17 cellular contexts compared by ENCODE assay signal in the genomic region with DNA sequence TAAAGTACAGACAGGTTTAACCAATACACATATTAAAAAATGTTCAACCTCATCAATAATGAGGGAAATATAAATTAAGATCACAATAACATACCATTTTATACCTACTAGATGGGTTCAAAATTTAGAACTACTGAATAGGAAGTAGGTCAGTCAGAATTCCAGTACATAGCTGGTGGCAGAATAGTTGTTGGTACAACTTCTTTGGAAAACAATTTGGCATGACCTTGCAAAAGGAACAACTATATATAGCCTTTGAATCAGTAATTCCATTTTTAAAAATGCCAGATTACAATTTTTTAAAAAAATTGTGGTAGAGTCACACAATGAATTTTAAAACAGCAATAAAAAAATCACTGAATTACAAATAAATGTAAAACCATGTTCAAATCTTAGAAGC.
A peak's percentile ranks its signal among the peaks of the same experiment; 100 is the strongest.
DNase-seq lines count a peak whose midpoint lies in the region; ATAC-seq and TF ChIP-seq lines count a peak whose summit lies in the region.
"Had no signal": no experiment of that assay in that cellular context is flagged by ENCODE, and none has a peak within 500 bp of the region (broad histone marks: within the 10 kb centered on the region; RNA-seq: fewer than 3 reads in every experiment).

No MANE protein-coding gene starts in this region.

- TF ChIP-seq CTCF in right atrium auricular region (IDR thresholded peaks at IDR 0.05): no peak
- no peak for TF ChIP-seq CTCF in 22Rv1 (IDR thresholded peaks at IDR 0.05)
- no peak for TF ChIP-seq CTCF in ascending aorta (IDR thresholded peaks at IDR 0.05)
- TF ChIP-seq CTCF in thoracic aorta (IDR thresholded peaks at IDR 0.05): no peak

- H3K27me3 ChIP-seq in right atrium auricular region (no peaks in the 10 kb centered on the region), ascending aorta (no peaks in the 10 kb centered on the region), thoracic aorta (replicated peaks; ENCODE audit: insufficient read depth) (no peaks in the 10 kb centered on the region)
- H3K27me3 ChIP-seq: BLaER1 had no signal

- peaks cover 7% of the 10 kb centered on the region for H3K36me3 ChIP-seq in right atrium auricular region
- peaks cover 4 to 10% of the 10 kb centered on the region in 2 donors for H3K36me3 ChIP-seq in ascending aorta
- H3K36me3 ChIP-seq in thoracic aorta: no peaks in the 10 kb centered on the region
- H3K36me3 ChIP-seq: HAP-1 had no signal

- H3K4me1 ChIP-seq in right atrium auricular region (peaks cover 0 to 4% of the 10 kb centered on the region in 2 donors), ascending aorta (peaks cover 0 to 2% of the 10 kb centered on the region in 2 donors), thoracic aorta (ENCODE audit: control insufficient read depth in 1 of 2, low read depth in 2 of 2) (peaks cover 6 to 14% of the 10 kb centered on the region in 2 donors)
- H3K4me1 ChIP-seq: BLaER1, HAP-1 had no signal

- intact Hi-C loops in Right ventricle myocardium superior (cut with DNase I) (no loop called here), ascending aorta (cut with DNase I) (no loop called here)

- H3K27ac ChIP-seq in right atrium auricular region (no peak overlapping the region), 22Rv1 (peak overlapping the region; percentile 100), ascending aorta (peak overlapping the region; percentile 5 to 38), thoracic aorta (peak overlapping the region in 1 of 2 donors; percentile 56)
- H3K27ac ChIP-seq: BLaER1 had no signal

- H3K9me3 ChIP-seq in right atrium auricular region: no peaks in the 10 kb centered on the region
- no peaks in the 10 kb centered on the region for H3K9me3 ChIP-seq in ascending aorta
- no peaks in the 10 kb centered on the region for H3K9me3 ChIP-seq in thoracic aorta
- H3K9me3 ChIP-seq: Caco-2, HAP-1 had no signal

- in situ Hi-C loops in ACHN (cut with HindIII; ENCODE audit: low pct_ligation_motif_present, low pct_unique_long_range_greater_than_20kb, low sequenced_read_pairs): no loop called here

- DNase-seq in Right ventricle myocardium superior (no peak), right atrium auricular region (ENCODE audit: low spot score) (no peak), ascending aorta (ENCODE audit: low spot score in 2 of 2) (no peak), thoracic aorta (ENCODE audit: low spot score) (no peak), NCI-H1436 (lab: John Stamatoyannopoulos, UW) (no peak), ACHN (no peak)
- DNase-seq: 8988T; Caco-2; CD4-positive, CD25-positive, alpha-beta regulatory T cell; CD8-positive, alpha-beta T cell; DMS153; DND-41; GOT3; HFFc6 had no signal

- no peak overlapping the region for H3K4me3 ChIP-seq in right atrium auricular region
- no peak overlapping the region for H3K4me3 ChIP-seq in ascending aorta
- H3K4me3 ChIP-seq in thoracic aorta: no peak overlapping the region
- H3K4me3 ChIP-seq: BLaER1, HAP-1 had no signal

- peak; percentile 51 for ATAC-seq in Right ventricle myocardium superior (ENCODE audit: poor library complexity)
- ATAC-seq in thoracic aorta (ENCODE audit: insufficient number of reproducible peaks, low FRiP score, low read depth): peak; percentile 69
- ATAC-seq: CD8-positive, alpha-beta T cell had no signal

Comparison
In these comparisons a context has a peak if more than half of its experiments do, and no peak if none do; other contexts are left out.
1. H3K27ac ChIP-seq: peak in 22Rv1 (single experiment) and ascending aorta (2 of 2); none in right atrium auricular region (0 of 2).